In genomic region chr6:134632982-134633940, GRCh38 we compare ENCODE assay signal across 8 cellular contexts.
A peak's percentile ranks its signal among the peaks of the same experiment; 100 is the strongest.
DNase-seq lines count a peak whose midpoint lies in the region; ATAC-seq and TF ChIP-seq lines count a peak whose summit lies in the region.
"Not testable (repeated sequence)": the region's sequence is repeated elsewhere in the genome, so short reads cannot be mapped to it uniquely, and the experiment has no call there.

No MANE protein-coding gene starts in this region.

- H3K36me3 ChIP-seq in BLaER1, spleen: not testable (repeated sequence)

- CTCF ChIA-PET in T-cell (lab: Charles Lee), result interaction anchor here in 1 of 2 donors (0.6 to 1.0 kb wide), 3 partner anchors 15 to 282 kb away, joined by 3 read pairs; no protein-coding TSS in a partner anchor
- CTCF ChIA-PET in activated CD8-positive, alpha-beta T cell treated with anti-CD3 and anti-CD28 coated beads, Interleukin-2, amount 10 ng/mL, durations not matched to agents 7 days and 5 days (lab: Charles Lee), result interaction anchor here (0.8 to 2.5 kb wide), 4 partner anchors 308 to 468 kb away, joined by 3 to 7 read pairs (median 5); no protein-coding TSS in a partner anchor

- H3K27ac ChIP-seq in BLaER1, result peak overlapping the region; percentile 45; the same call in 1 of the 2 replicates
- not testable (repeated sequence) for H3K27ac ChIP-seq in spleen

- H3K4me3 ChIP-seq in BLaER1 (0 out of 2 replicates have a peak overlapping the region, but pooled peaks have one; percentile 21), spleen (peak overlapping the region in 1 of 8 donors; percentile 46)

- 62 to 80% (median 78%) methylated on average over 32 to 48 of the region's 48 CpGs for WGBS in spleen, 5 donors

- not testable (repeated sequence) for H3K27me3 ChIP-seq in BLaER1; spleen (replicated peaks in 1 of 7)

- H3K4me3 Mint-ChIP-seq in T-cell, result peak overlapping the region; percentile 72 to 80 (median 80)
- H3K4me3 Mint-ChIP-seq in activated CD8-positive, alpha-beta T cell treated with anti-CD3 and anti-CD28 coated beads, Interleukin-2, amount 10 ng/mL, durations not matched to agents 7 days and 5 days, result peak overlapping the region; percentile 65
- H3K4me3 Mint-ChIP-seq in stimulated activated effector memory CD8-positive, alpha-beta T cell treated with anti-CD3 and anti-CD28 coated beads, Interleukin-12 subunit alpha, Interleukin-12 subunit beta, amount 100 ng/mL, for 72 hours, result peak overlapping the region; percentile 69

- H3K9ac ChIP-seq in BLaER1, result not testable (repeated sequence)

- intact Hi-C loops in spleen (cut with DNase I; ENCODE audit: low total_unique reads), result not testable (repeated sequence)

- TF ChIP-seq POLR2A in spleen (IDR thresholded peaks at IDR 0.05), result not testable (repeated sequence)

- POLR2A ChIA-PET in T-cell (lab: Charles Lee); activated CD8-positive, alpha-beta T cell treated with anti-CD3 and anti-CD28 coated beads, Interleukin-2, amount 10 ng/mL, durations not matched to agents 7 days and 5 days (lab: Charles Lee): not testable (repeated sequence)

- peak; percentile 83 to 93 for DNase-seq in Kasumi-1 (lab: John Stamatoyannopoulos, UW)
- peak in 32 of 34 experiments; percentile 1 to 47 (median 14) for DNase-seq in T-cell
- peak; percentile 67 for DNase-seq in activated CD8-positive, alpha-beta T cell treated with anti-CD3 and anti-CD28 coated beads, Interleukin-2, amount 10 ng/mL, durations not matched to agents 7 days and 5 days
- DNase-seq in activated naive CD4-positive, alpha-beta T cell treated with Interleukin-2 at 50 U/mL for 16 hours, result peak; percentile 32
- DNase-seq in fibroblast of peridontal ligament (ENCODE audit: extremely low read depth), result peak; percentile 32
- peak; percentile 75 for DNase-seq in spleen
- peak in 1 of 2 donors; percentile 57 for DNase-seq in stimulated activated effector memory CD8-positive, alpha-beta T cell treated with anti-CD3 and anti-CD28 coated beads, Interleukin-12 subunit alpha, Interleukin-12 subunit beta, amount 100 ng/mL, for 72 hours (ENCODE audit: low spot score in 2 of 2)

- not testable (repeated sequence) for H3K9me3 Mint-ChIP-seq in T-cell; activated CD8-positive, alpha-beta T cell treated with anti-CD3 and anti-CD28 coated beads, Interleukin-2, amount 10 ng/mL, durations not matched to agents 7 days and 5 days (ENCODE audit: insufficient read depth); stimulated activated effector memory CD8-positive, alpha-beta T cell treated with anti-CD3 and anti-CD28 coated beads, Interleukin-12 subunit alpha, Interleukin-12 subunit beta, amount 100 ng/mL, for 72 hours

- peaks cover 43% of the 10 kb centered on the region for H3K4me1 ChIP-seq in BLaER1
- H3K4me1 ChIP-seq in spleen, result peaks cover 0 to 36% (median 13%) of the 10 kb centered on the region in 6 donors

- H3K36me3 Mint-ChIP-seq in T-cell; activated CD8-positive, alpha-beta T cell treated with anti-CD3 and anti-CD28 coated beads, Interleukin-2, amount 10 ng/mL, durations not matched to agents 7 days and 5 days (ENCODE audit: low read depth); stimulated activated effector memory CD8-positive, alpha-beta T cell treated with anti-CD3 and anti-CD28 coated beads, Interleukin-12 subunit alpha, Interleukin-12 subunit beta, amount 100 ng/mL, for 72 hours: not testable (repeated sequence)

- peak overlapping the region; percentile 70 to 76 for H3K27ac Mint-ChIP-seq in T-cell
- H3K27ac Mint-ChIP-seq in activated CD8-positive, alpha-beta T cell treated with anti-CD3 and anti-CD28 coated beads, Interleukin-2, amount 10 ng/mL, durations not matched to agents 7 days and 5 days, result peak overlapping the region; percentile 68
- H3K27ac Mint-ChIP-seq in stimulated activated effector memory CD8-positive, alpha-beta T cell treated with anti-CD3 and anti-CD28 coated beads, Interleukin-12 subunit alpha, Interleukin-12 subunit beta, amount 100 ng/mL, for 72 hours, result peak overlapping the region; percentile 54

- H3K9me3 ChIP-seq in BLaER1, spleen: not testable (repeated sequence)

- not testable (repeated sequence) for H4K20me1 ChIP-seq in BLaER1

- H3K4me1 Mint-ChIP-seq in T-cell, result peaks cover 28 to 40% (median 31%) of the 10 kb centered on the region in 3 donors
- H3K4me1 Mint-ChIP-seq in activated CD8-positive, alpha-beta T cell treated with anti-CD3 and anti-CD28 coated beads, Interleukin-2, amount 10 ng/mL, durations not matched to agents 7 days and 5 days (ENCODE audit: low read depth), result peaks cover 20% of the 10 kb centered on the region
- H3K4me1 Mint-ChIP-seq in stimulated activated effector memory CD8-positive, alpha-beta T cell treated with anti-CD3 and anti-CD28 coated beads, Interleukin-12 subunit alpha, Interleukin-12 subunit beta, amount 100 ng/mL, for 72 hours, result peaks cover 17% of the 10 kb centered on the region

- not testable (repeated sequence) for H3K27me3 Mint-ChIP-seq in T-cell
- peaks cover 17% of the 10 kb centered on the region for H3K27me3 Mint-ChIP-seq in activated CD8-positive, alpha-beta T cell treated with anti-CD3 and anti-CD28 coated beads, Interleukin-2, amount 10 ng/mL, durations not matched to agents 7 days and 5 days (ENCODE audit: low read depth)

- ATAC-seq in T-cell (replicated peaks in 1 of 4), result peak; percentile 43 to 72 (median 65)
- ATAC-seq in activated CD8-positive, alpha-beta T cell treated with anti-CD3 and anti-CD28 coated beads, Interleukin-2, amount 10 ng/mL, durations not matched to agents 7 days and 5 days, result peak; percentile 51
- not testable (repeated sequence) for ATAC-seq in stimulated activated effector memory CD8-positive, alpha-beta T cell treated with anti-CD3 and anti-CD28 coated beads, Interleukin-12 subunit alpha, Interleukin-12 subunit beta, amount 100 ng/mL, for 72 hours

- TF ChIP-seq CTCF in spleen (IDR thresholded peaks at IDR 0.05 in 8 of 11, conservative IDR thresholded peaks at IDR 0.05 in 3 of 11), result not testable (repeated sequence)

- H3K4me2 ChIP-seq in BLaER1, result peak overlapping the region; percentile 71
